ENCODE assay signal across 1 cellular context in the genomic region with DNA sequence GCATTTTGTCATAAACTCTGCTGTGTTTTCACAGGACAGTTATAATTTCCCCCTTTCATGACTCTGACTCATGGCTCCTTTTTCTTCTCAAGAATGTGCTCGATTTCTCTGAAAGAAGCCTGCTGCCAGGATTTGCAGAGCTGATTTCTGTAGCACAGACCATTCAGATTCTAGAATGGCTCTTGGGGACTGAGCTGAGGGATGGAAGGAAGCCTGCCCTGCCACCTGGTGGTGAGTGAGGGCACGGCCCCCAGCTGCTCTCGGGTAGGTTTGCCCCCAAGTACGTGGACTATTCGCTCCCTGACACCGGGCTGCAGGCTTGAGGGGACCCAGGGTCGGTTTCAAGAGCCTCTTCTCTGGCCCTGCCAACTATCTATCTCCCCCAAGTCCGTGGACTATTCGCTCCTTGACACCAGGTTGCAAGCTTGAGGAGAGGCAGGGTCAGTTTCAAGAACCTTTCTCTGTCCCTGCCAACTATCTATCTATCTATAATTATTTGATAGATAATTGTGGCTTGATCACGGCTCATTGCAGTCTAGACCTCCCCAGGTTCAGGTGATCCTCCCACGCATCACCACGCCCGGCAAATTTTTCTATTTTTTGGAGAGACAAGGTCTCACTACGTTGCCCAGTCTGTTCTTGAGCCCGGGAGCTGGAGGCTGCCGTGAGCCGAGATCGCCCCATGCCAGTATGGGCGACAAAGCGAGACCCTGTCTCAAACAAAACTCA.
TF ChIP-seq lines count a peak whose summit lies in the region.

No MANE protein-coding gene starts in this region.

TF ChIP-seq in HepG2, 621 proteins besides CTCF, POLR2A, EP300 and RAD21 (continued from another document and continues in another):
- TF ChIP-seq, protein P1, sequence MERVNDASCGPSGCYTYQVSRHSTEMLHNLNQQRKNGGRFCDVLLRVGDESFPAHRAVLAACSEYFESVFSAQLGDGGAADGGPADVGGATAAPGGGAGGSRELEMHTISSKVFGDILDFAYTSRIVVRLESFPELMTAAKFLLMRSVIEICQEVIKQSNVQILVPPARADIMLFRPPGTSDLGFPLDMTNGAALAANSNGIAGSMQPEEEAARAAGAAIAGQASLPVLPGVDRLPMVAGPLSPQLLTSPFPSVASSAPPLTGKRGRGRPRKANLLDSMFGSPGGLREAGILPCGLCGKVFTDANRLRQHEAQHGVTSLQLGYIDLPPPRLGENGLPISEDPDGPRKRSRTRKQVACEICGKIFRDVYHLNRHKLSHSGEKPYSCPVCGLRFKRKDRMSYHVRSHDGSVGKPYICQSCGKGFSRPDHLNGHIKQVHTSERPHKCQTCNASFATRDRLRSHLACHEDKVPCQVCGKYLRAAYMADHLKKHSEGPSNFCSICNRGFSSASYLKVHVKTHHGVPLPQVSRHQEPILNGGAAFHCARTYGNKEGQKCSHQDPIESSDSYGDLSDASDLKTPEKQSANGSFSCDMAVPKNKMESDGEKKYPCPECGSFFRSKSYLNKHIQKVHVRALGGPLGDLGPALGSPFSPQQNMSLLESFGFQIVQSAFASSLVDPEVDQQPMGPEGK (CRISPR knock-in tag; IDR thresholded peaks at IDR 0.05) = peak; percentile 89
- TF ChIP-seq HNF4G (IDR thresholded peaks at IDR 0.05; ENCODE audit: borderline replicate concordance, low read depth, low read length) (no peak), HNF4G (CRISPR knock-in tag; IDR thresholded peaks at IDR 0.05; ENCODE audit: borderline replicate concordance, low read depth) (0 out of 2 replicates have a peak, but pooled peaks have one; percentile 16), GPN1 (CRISPR knock-in tag; IDR thresholded peaks at IDR 0.05; ENCODE audit: borderline replicate concordance) (0 out of 2 replicates have a peak, but pooled peaks have one; percentile 15), CBFB (CRISPR knock-in tag; IDR thresholded peaks at IDR 0.05) (peak; percentile 57; the same call in 1 of the 2 replicates), ZNF280B (CRISPR knock-in tag; IDR thresholded peaks at IDR 0.05; ENCODE audit: borderline replicate concordance) (peak; percentile 70; the same call in 1 of the 2 replicates), RBM22 (optimal IDR thresholded peaks at IDR 0.05; ENCODE audit: low read length) (no peak), ZNF557 (CRISPR knock-in tag; IDR thresholded peaks at IDR 0.05) (peak; percentile 53; the same call in 1 of the 2 replicates), SMAD9 (CRISPR knock-in tag; IDR thresholded peaks at IDR 0.05) (no peak), ZNF784 (CRISPR knock-in tag; IDR thresholded peaks at IDR 0.05; ENCODE audit: borderline replicate concordance) (peak; percentile 55; the same call in 1 of the 2 replicates), TEAD3 (CRISPR knock-in tag; optimal IDR thresholded peaks at IDR 0.05; ENCODE audit: borderline replicate concordance) (peak; percentile 49), SCMH1 (CRISPR knock-in tag; IDR thresholded peaks at IDR 0.05; ENCODE audit: borderline replicate concordance) (no peak), ZFP37 (CRISPR knock-in tag; IDR thresholded peaks at IDR 0.05; ENCODE audit: borderline replicate concordance) (0 out of 2 replicates have a peak, but pooled peaks have one; percentile 14), ZNF260 (CRISPR knock-in tag; IDR thresholded peaks at IDR 0.05; ENCODE audit: borderline replicate concordance, low read depth) (no peak), CBX5 (CRISPR knock-in tag; IDR thresholded peaks at IDR 0.05; ENCODE audit: borderline replicate concordance) (peak; percentile 29; the same call in 1 of the 2 replicates), ZNF574 (CRISPR knock-in tag; IDR thresholded peaks at IDR 0.05) (peak; percentile 71), TMF1 (CRISPR knock-in tag; IDR thresholded peaks at IDR 0.05; ENCODE audit: low read depth) (no peak), ZFP82 (CRISPR knock-in tag; IDR thresholded peaks at IDR 0.05; ENCODE audit: borderline replicate concordance) (no peak), ZIK1 (CRISPR knock-in tag; IDR thresholded peaks at IDR 0.05; ENCODE audit: borderline replicate concordance, low read depth) (0 out of 2 replicates have a peak, but pooled peaks have one; percentile 49), SKI (IDR thresholded peaks at IDR 0.05; ENCODE audit: partially characterized antibody) (no peak), KLF6 (CRISPR knock-in tag; IDR thresholded peaks at IDR 0.05) (peak; percentile 4; the same call in 1 of the 2 replicates), ZFX (CRISPR knock-in tag; IDR thresholded peaks at IDR 0.05; ENCODE audit: low read depth) (no peak), EED (CRISPR knock-in tag; IDR thresholded peaks at IDR 0.05) (0 out of 2 replicates have a peak, but pooled peaks have one; percentile 4), STAG1 (CRISPR knock-in tag; IDR thresholded peaks at IDR 0.05) (peak; percentile 84), NCOA1 (CRISPR knock-in tag; IDR thresholded peaks at IDR 0.05) (peak; percentile 74; the same call in 1 of the 2 replicates), NFYC (CRISPR knock-in tag; IDR thresholded peaks at IDR 0.05) (no peak), ZHX1 (CRISPR knock-in tag; IDR thresholded peaks at IDR 0.05; ENCODE audit: low read depth) (peak; percentile 45; the same call in 1 of the 2 replicates), KAT8 (CRISPR knock-in tag; IDR thresholded peaks at IDR 0.05) (0 out of 2 replicates have a peak, but pooled peaks have one; percentile 35), PHF5A (CRISPR knock-in tag; IDR thresholded peaks at IDR 0.05; ENCODE audit: low read depth, unreplicated experiment) (peak; percentile 32), SOX5 (CRISPR knock-in tag; IDR thresholded peaks at IDR 0.05; ENCODE audit: borderline replicate concordance) (peak; percentile 51; the same call in 1 of the 2 replicates), PRDM4 (CRISPR knock-in tag; IDR thresholded peaks at IDR 0.05; ENCODE audit: borderline replicate concordance) (no peak), ARID3A (IDR thresholded peaks at IDR 0.05; ENCODE audit: low read depth, low read length) (0 out of 2 replicates have a peak, but pooled peaks have one; percentile 22), ZNF788 (CRISPR knock-in tag; IDR thresholded peaks at IDR 0.05; ENCODE audit: borderline replicate concordance) (peak; percentile 45; the same call in 1 of the 2 replicates)
- TF ChIP-seq, protein P2, sequence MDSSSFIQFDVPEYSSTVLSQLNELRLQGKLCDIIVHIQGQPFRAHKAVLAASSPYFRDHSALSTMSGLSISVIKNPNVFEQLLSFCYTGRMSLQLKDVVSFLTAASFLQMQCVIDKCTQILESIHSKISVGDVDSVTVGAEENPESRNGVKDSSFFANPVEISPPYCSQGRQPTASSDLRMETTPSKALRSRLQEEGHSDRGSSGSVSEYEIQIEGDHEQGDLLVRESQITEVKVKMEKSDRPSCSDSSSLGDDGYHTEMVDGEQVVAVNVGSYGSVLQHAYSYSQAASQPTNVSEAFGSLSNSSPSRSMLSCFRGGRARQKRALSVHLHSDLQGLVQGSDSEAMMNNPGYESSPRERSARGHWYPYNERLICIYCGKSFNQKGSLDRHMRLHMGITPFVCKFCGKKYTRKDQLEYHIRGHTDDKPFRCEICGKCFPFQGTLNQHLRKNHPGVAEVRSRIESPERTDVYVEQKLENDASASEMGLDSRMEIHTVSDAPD (CRISPR knock-in tag; IDR thresholded peaks at IDR 0.05) = no peak
- TF ChIP-seq, protein P3, sequence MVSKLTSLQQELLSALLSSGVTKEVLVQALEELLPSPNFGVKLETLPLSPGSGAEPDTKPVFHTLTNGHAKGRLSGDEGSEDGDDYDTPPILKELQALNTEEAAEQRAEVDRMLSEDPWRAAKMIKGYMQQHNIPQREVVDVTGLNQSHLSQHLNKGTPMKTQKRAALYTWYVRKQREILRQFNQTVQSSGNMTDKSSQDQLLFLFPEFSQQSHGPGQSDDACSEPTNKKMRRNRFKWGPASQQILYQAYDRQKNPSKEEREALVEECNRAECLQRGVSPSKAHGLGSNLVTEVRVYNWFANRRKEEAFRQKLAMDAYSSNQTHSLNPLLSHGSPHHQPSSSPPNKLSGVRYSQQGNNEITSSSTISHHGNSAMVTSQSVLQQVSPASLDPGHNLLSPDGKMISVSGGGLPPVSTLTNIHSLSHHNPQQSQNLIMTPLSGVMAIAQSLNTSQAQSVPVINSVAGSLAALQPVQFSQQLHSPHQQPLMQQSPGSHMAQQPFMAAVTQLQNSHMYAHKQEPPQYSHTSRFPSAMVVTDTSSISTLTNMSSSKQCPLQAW (CRISPR knock-in tag; IDR thresholded peaks at IDR 0.05) = peak; percentile 16; the same call in 1 of the 2 replicates
